In the genomic region with DNA sequence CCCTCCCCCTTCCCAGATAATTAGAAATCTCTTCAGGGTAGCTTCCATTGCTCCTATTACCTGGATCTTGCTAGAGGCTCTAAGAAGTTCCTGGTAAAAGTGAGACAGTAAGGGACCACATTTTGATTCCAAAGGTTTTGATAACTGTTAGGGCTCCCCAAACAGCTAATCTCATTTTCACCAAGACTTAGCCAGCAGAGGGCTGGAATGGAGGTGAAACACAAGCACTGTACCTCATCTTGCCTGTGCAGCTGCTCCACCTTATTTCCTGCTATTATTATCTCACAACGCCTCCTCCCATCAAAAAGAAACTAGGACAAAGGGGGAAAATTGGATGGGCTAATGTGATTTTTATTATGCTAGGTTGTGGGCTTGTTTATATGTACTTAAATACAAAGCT, we compare ENCODE assay signal across 1 cellular context.
TF ChIP-seq lines count a peak whose summit lies in the region.

No MANE protein-coding gene starts in this region.

TF ChIP-seq in GM23338, 12 proteins besides CTCF, POLR2A, EP300 and RAD21:
- TF ChIP-seq, protein P1, sequence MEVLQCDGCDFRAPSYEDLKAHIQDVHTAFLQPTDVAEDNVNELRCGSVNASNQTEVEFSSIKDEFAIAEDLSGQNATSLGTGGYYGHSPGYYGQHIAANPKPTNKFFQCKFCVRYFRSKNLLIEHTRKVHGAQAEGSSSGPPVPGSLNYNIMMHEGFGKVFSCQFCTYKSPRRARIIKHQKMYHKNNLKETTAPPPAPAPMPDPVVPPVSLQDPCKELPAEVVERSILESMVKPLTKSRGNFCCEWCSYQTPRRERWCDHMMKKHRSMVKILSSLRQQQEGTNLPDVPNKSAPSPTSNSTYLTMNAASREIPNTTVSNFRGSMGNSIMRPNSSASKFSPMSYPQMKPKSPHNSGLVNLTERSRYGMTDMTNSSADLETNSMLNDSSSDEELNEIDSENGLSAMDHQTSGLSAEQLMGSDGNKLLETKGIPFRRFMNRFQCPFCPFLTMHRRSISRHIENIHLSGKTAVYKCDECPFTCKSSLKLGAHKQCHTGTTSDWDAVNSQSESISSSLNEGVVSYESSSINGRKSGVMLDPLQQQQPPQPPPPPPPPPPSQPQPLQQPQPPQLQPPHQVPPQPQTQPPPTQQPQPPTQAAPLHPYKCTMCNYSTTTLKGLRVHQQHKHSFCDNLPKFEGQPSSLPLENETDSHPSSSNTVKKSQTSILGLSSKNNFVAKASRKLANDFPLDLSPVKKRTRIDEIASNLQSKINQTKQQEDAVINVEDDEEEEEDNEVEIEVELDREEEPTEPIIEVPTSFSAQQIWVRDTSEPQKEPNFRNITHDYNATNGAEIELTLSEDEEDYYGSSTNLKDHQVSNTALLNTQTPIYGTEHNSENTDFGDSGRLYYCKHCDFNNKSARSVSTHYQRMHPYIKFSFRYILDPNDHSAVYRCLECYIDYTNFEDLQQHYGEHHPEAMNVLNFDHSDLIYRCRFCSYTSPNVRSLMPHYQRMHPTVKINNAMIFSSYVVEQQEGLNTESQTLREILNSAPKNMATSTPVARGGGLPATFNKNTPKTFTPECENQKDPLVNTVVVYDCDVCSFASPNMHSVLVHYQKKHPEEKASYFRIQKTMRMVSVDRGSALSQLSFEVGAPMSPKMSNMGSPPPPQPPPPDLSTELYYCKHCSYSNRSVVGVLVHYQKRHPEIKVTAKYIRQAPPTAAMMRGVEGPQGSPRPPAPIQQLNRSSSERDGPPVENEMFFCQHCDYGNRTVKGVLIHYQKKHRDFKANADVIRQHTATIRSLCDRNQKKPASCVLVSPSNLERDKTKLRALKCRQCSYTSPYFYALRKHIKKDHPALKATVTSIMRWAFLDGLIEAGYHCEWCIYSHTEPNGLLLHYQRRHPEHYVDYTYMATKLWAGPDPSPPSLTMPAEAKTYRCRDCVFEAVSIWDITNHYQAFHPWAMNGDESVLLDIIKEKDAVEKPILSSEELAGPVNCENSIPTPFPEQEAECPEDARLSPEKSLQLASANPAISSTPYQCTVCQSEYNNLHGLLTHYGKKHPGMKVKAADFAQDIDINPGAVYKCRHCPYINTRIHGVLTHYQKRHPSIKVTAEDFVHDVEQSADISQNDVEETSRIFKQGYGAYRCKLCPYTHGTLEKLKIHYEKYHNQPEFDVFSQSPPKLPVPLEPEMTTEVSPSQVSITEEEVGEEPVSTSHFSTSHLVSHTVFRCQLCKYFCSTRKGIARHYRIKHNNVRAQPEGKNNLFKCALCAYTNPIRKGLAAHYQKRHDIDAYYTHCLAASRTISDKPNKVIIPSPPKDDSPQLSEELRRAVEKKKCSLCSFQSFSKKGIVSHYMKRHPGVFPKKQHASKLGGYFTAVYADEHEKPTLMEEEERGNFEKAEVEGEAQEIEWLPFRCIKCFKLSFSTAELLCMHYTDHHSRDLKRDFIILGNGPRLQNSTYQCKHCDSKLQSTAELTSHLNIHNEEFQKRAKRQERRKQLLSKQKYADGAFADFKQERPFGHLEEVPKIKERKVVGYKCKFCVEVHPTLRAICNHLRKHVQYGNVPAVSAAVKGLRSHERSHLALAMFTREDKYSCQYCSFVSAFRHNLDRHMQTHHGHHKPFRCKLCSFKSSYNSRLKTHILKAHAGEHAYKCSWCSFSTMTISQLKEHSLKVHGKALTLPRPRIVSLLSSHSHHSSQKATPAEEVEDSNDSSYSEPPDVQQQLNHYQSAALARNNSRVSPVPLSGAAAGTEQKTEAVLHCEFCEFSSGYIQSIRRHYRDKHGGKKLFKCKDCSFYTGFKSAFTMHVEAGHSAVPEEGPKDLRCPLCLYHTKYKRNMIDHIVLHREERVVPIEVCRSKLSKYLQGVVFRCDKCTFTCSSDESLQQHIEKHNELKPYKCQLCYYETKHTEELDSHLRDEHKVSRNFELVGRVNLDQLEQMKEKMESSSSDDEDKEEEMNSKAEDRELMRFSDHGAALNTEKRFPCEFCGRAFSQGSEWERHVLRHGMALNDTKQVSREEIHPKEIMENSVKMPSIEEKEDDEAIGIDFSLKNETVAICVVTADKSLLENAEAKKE (CRISPR knock-in tag; IDR thresholded peaks at IDR 0.05), result no peak
- no peak for TF ChIP-seq STAT1 (IDR thresholded peaks at IDR 0.05; ENCODE audit: unreplicated experiment)
- TF ChIP-seq JUNB (IDR thresholded peaks at IDR 0.05; ENCODE audit: unreplicated experiment), result no peak
- TF ChIP-seq EZH2 (IDR thresholded peaks at IDR 0.05; ENCODE audit: low read depth, unreplicated experiment), result no peak
- no peak for TF ChIP-seq CREB1 (CRISPR knock-in tag; IDR thresholded peaks at IDR 0.05; ENCODE audit: low read depth)
